Comparison of ENCODE assay signal across 13 cellular contexts in the genomic region with DNA sequence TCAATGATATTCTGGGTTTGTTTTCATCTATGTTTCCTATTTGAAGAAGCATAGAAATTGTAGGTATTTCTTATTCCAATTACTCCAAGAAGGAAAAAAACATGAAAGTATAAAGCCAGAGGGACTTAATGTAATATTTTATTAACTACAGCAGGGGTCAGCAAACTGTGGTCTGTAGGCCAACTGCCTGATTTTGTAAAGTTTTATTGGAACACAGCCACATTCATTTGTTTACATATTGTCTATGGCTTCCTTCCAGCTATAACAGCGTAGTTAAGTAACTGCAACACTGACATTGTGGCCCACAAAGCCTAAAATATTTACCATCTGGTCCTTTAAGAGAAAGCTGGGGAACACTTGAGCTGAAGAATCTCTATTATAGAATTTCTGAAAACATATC.
DNase-seq lines count a peak whose midpoint lies in the region; ATAC-seq and TF ChIP-seq lines count a peak whose summit lies in the region.
"Had no signal": no experiment of that assay in that cellular context is flagged by ENCODE, and none has a peak within 500 bp of the region (broad histone marks: within the 10 kb centered on the region; RNA-seq: fewer than 3 reads in every experiment).

No MANE protein-coding gene starts in this region.

- intact Hi-C loops in OCI-LY7 (cut with micrococcal nuclease; ENCODE audit: unreplicated experiment): no loop called here

- H3K9me3 ChIP-seq in OCI-LY7 (ENCODE audit: low read length): no peaks in the 10 kb centered on the region
- H3K9me3 ChIP-seq: Peyer's patch had no signal

- H3K27ac ChIP-seq in OCI-LY7 (ENCODE audit: low read depth, low read length, poor library complexity, severe bottlenecking): no peak overlapping the region
- H3K27ac ChIP-seq: Peyer's patch, WERI-Rb-1 had no signal

- H3K79me2 ChIP-seq in OCI-LY7 (ENCODE audit: insufficient read depth, low read depth, low read length): no peaks in the 10 kb centered on the region

- no peak overlapping the region for H3K4me3 ChIP-seq in choroid plexus epithelial cell (ENCODE audit: low read depth, low read length)
- no peak overlapping the region for H3K4me3 ChIP-seq in OCI-LY7 (ENCODE audit: low read depth, low read length, poor library complexity, severe bottlenecking)
- H3K4me3 ChIP-seq: lung, Peyer's patch had no signal

- DNase-seq in DMS53 (lab: John Stamatoyannopoulos, UW): peak; percentile 54
- DNase-seq in DMS53 treated with DMSO at 0.1 percent for 48 hours (lab: John Stamatoyannopoulos, UW; ENCODE audit: unreplicated experiment): no peak
- DNase-seq in NCI-H1105 treated with DMSO at 0.1 percent for 48 hours (lab: John Stamatoyannopoulos, UW): peak; percentile 46
- peak; percentile 96 for DNase-seq in choroid plexus epithelial cell (ENCODE audit: low read depth)
- DNase-seq in non-pigmented ciliary epithelial cell (ENCODE audit: low read depth): peak; percentile 55
- no peak for DNase-seq in stimulated activated naive CD8-positive, alpha-beta T cell treated with anti-CD3 and anti-CD28 coated beads, Interleukin-15, amount 100 ng/mL, for 72 hours
- DNase-seq in T1000 (lab: John Stamatoyannopoulos, UW): no peak
- no peak for DNase-seq in OCI-LY7 (ENCODE audit: low spot score)
- DNase-seq: 8988T; activated T-cell treated with anti-CD3 and anti-CD28 coated beads, Interleukin-2, amount 50 U/mL, for 24 hours; Peyer's patch; WERI-Rb-1 had no signal

- no peak overlapping the region for H3K27ac Mint-ChIP-seq in stimulated activated naive CD8-positive, alpha-beta T cell treated with anti-CD3 and anti-CD28 coated beads, Interleukin-15, amount 100 ng/mL, for 72 hours
- H3K27ac Mint-ChIP-seq: activated T-cell treated with anti-CD3 and anti-CD28 coated beads, Interleukin-2, amount 50 U/mL, for 24 hours had no signal

- no peaks in the 10 kb centered on the region for H3K4me1 ChIP-seq in OCI-LY7 (ENCODE audit: insufficient read depth, low read length, poor library complexity, severe bottlenecking)
- H3K4me1 ChIP-seq: Peyer's patch had no signal

- TF ChIP-seq CTCF in choroid plexus epithelial cell (conservative IDR thresholded peaks at IDR 0.05; ENCODE audit: low read depth, low read length): peak; percentile 29
- TF ChIP-seq CTCF in OCI-LY7 (conservative IDR thresholded peaks at IDR 0.05; ENCODE audit: low read length): no peak

- H3K27me3 Mint-ChIP-seq in stimulated activated naive CD8-positive, alpha-beta T cell treated with anti-CD3 and anti-CD28 coated beads, Interleukin-15, amount 100 ng/mL, for 72 hours: no peaks in the 10 kb centered on the region
- H3K27me3 Mint-ChIP-seq: activated T-cell treated with anti-CD3 and anti-CD28 coated beads, Interleukin-2, amount 50 U/mL, for 24 hours had no signal

- no peaks in the 10 kb centered on the region for H3K9me3 Mint-ChIP-seq in stimulated activated naive CD8-positive, alpha-beta T cell treated with anti-CD3 and anti-CD28 coated beads, Interleukin-15, amount 100 ng/mL, for 72 hours
- H3K9me3 Mint-ChIP-seq: activated T-cell treated with anti-CD3 and anti-CD28 coated beads, Interleukin-2, amount 50 U/mL, for 24 hours had no signal

- no peak for ATAC-seq in stimulated activated naive CD8-positive, alpha-beta T cell treated with anti-CD3 and anti-CD28 coated beads, Interleukin-15, amount 100 ng/mL, for 72 hours

- H3K4me2 ChIP-seq in OCI-LY7 (ENCODE audit: low read length): no peak overlapping the region

- no peak overlapping the region for H3K4me3 Mint-ChIP-seq in stimulated activated naive CD8-positive, alpha-beta T cell treated with anti-CD3 and anti-CD28 coated beads, Interleukin-15, amount 100 ng/mL, for 72 hours
- H3K4me3 Mint-ChIP-seq: activated T-cell treated with anti-CD3 and anti-CD28 coated beads, Interleukin-2, amount 50 U/mL, for 24 hours had no signal

- BruUV-seq in OCI-LY7 (replicated peaks; lab: Mats Ljungman, UMichigan): no TSS peak

- H3K4me1 Mint-ChIP-seq in stimulated activated naive CD8-positive, alpha-beta T cell treated with anti-CD3 and anti-CD28 coated beads, Interleukin-15, amount 100 ng/mL, for 72 hours: no peaks in the 10 kb centered on the region

- CTCF ChIA-PET in OCI-LY7 (lab: Charles Lee; ENCODE audit: unreplicated experiment): no interaction called here

- H3K9me2 ChIP-seq in OCI-LY7 (ENCODE audit: insufficient read depth, low read length): no peaks in the 10 kb centered on the region

- POLR2A ChIA-PET in OCI-LY7 (lab: Charles Lee): no interaction called here

- H4K20me1 ChIP-seq in OCI-LY7 (ENCODE audit: insufficient read depth, low read length): no peaks in the 10 kb centered on the region

- H3K36me3 ChIP-seq in OCI-LY7 (ENCODE audit: insufficient read depth, low read length): no peaks in the 10 kb centered on the region
- H3K36me3 ChIP-seq: Peyer's patch, WERI-Rb-1 had no signal

- H2AFZ ChIP-seq in OCI-LY7 (ENCODE audit: low read length): no peak overlapping the region

Comparison
In these comparisons a context has a peak if more than half of its experiments do, and no peak if none do; other contexts are left out.
1. DNase-seq: peak in DMS53 (single experiment), NCI-H1105 treated with DMSO at 0.1 percent for 48 hours (single experiment), choroid plexus epithelial cell (single experiment) and non-pigmented ciliary epithelial cell (single experiment); none in DMS53 treated with DMSO at 0.1 percent for 48 hours (single experiment), stimulated activated naive CD8-positive, alpha-beta T cell treated with anti-CD3 and anti-CD28 coated beads, Interleukin-15, amount 100 ng/mL, for 72 hours (0 of 2), T1000 (single experiment) and OCI-LY7 (single experiment).